In the genomic region with DNA sequence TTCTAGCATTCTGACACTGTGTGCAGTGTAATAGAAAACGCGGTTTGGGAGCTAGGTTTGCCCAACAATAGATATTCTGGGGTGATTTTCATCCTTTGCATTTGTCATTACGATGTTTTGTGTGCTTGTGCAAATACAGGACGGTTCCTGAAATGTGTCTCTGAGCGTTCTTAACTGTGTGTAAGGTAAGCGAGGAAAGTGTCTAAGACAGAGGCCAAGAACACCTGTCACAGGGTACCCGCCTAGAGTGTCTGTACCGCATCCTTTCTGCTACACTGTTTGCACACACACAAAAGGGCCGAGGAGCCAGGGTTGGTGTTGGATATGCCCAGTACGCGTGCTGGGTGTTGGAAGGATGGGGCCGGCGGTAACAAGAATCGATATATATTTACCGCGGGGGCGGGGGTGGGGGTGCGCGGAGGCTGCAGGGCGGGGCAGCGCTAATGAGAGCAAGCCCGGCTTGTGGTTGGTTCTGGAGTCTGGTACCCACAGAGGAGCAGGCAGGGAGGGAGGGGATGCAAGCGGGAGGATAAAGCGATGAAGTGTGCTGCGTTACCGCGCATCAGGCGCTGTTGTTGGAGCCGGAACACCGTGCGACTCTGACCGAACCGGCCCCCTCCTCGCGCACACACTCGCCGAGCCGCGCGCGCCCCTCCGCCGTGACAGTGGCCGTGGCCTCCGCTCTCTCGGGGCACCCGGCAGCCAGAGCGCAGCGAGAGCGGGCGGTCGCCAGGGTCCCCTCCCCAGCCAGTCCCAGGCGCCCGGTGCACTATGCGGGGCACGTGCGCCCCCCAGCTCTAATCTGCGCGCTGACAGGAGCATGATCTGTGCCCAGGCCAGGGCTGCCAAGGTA, we compare ENCODE assay signal across 10 cellular contexts. TPM values are rescaled to one million over a fixed set of nuclear protein-coding genes. Genes with fewer than 3 reads are reported as not detected.
DNase-seq lines count a peak whose midpoint lies in the region; ATAC-seq and TF ChIP-seq lines count a peak whose summit lies in the region.
"Had no signal": no experiment of that assay in that cellular context is flagged by ENCODE, and none has a peak within 500 bp of the region (broad histone marks: within the 10 kb centered on the region; RNA-seq: fewer than 3 reads in every experiment).

HECW1 (plus strand) TSS at position 560 of the 853 bp plus-strand sequence. CDS start 131,259 bp downstream, outside the sequence.

- no peak within 1 kb of the TSS for H3K27ac ChIP-seq in iPS-18a (ENCODE audit: low read length)
- no peak within 1 kb of the TSS for H3K27ac ChIP-seq in testis
- H3K27ac ChIP-seq: C4-2B had no signal

- no peaks in the 10 kb centered on the region for H3K9me3 Mint-ChIP-seq in T-helper 1 cell treated with Interleukin-12 subunit alpha and Interleukin-12 subunit beta and Interleukin-4 antibody, amounts not matched to agents 30 μg/mL and 1 μg/mL, for 36 hours
- no peaks in the 10 kb centered on the region for H3K9me3 Mint-ChIP-seq in activated naive CD8-positive, alpha-beta T cell treated with anti-CD3 and anti-CD28 coated beads, Interleukin-2, amount 10 ng/mL, durations not matched to agents 7 days and 5 days

- H3K27ac Mint-ChIP-seq in T-helper 1 cell treated with Interleukin-12 subunit alpha and Interleukin-12 subunit beta and Interleukin-4 antibody, amounts not matched to agents 30 μg/mL and 1 μg/mL, for 36 hours: no peak within 1 kb of the TSS
- no peak within 1 kb of the TSS for H3K27ac Mint-ChIP-seq in activated naive CD8-positive, alpha-beta T cell treated with anti-CD3 and anti-CD28 coated beads, Interleukin-2, amount 10 ng/mL, durations not matched to agents 7 days and 5 days

- peak within 1 kb of the TSS; percentile 77 for H3K4me3 ChIP-seq in iPS-18a (ENCODE audit: low read length)
- peak within 1 kb of the TSS; percentile 18 to 50 for H3K4me3 ChIP-seq in testis

- no peak for DNase-seq in T-helper 1 cell
- DNase-seq in activated naive CD8-positive, alpha-beta T cell treated with anti-CD3 and anti-CD28 coated beads, Interleukin-2, amount 10 ng/mL, durations not matched to agents 7 days and 5 days: no peak
- DNase-seq in testis: no peak
- no peak for DNase-seq in KBM-7
- no peak for DNase-seq in T1000 (lab: John Stamatoyannopoulos, UW)
- DNase-seq: stimulated activated CD4-positive, alpha-beta T cell treated with anti-CD3 and anti-CD28 coated beads, Interleukin-4, amount 100 ng/mL, for 24 hours had no signal

- H3K27me3 Mint-ChIP-seq in T-helper 1 cell treated with Interleukin-12 subunit alpha and Interleukin-12 subunit beta and Interleukin-4 antibody, amounts not matched to agents 30 μg/mL and 1 μg/mL, for 36 hours (ENCODE audit: low read depth): peaks cover 77% of the 10 kb centered on the region
- peaks cover 67% of the 10 kb centered on the region for H3K27me3 Mint-ChIP-seq in activated naive CD8-positive, alpha-beta T cell treated with anti-CD3 and anti-CD28 coated beads, Interleukin-2, amount 10 ng/mL, durations not matched to agents 7 days and 5 days

- peak; percentile 9 for ATAC-seq in activated naive CD8-positive, alpha-beta T cell treated with anti-CD3 and anti-CD28 coated beads, Interleukin-2, amount 10 ng/mL, durations not matched to agents 7 days and 5 days (ENCODE audit: low read depth)
- ATAC-seq in GM21825 (IDR thresholded peaks at IDR 0.05; ENCODE audit: unreplicated experiment): no peak

- peak within 1 kb of the TSS; percentile 50 for H3K9ac ChIP-seq in iPS-18a (ENCODE audit: low read length)

- H3K9me3 ChIP-seq in iPS-18a (ENCODE audit: control insufficient read depth, low read depth, low read length) (no peaks in the 10 kb centered on the region), testis (no peaks in the 10 kb centered on the region)

- in situ Hi-C loops in KBM-7 (cut with MboI; ENCODE audit: low pct_unique_long_range_greater_than_20kb, low sequenced_read_pairs): no loop called here

- H3K27me3 ChIP-seq in iPS-18a (ENCODE audit: control insufficient read depth, insufficient read depth, low read length) (peaks cover 40% of the 10 kb centered on the region), testis (peaks cover 3% of the 10 kb centered on the region)

- intact Hi-C loops in testis (cut with DNase I; ENCODE audit: low total_unique reads): no loop called here

- H3K36me3 ChIP-seq in iPS-18a (ENCODE audit: control insufficient read depth, low read depth, low read length): no peaks in the 10 kb centered on the region
- no peaks in the 10 kb centered on the region for H3K36me3 ChIP-seq in testis (ENCODE audit: low read depth, missing control alignments)

- TF ChIP-seq POLR2A in testis (IDR thresholded peaks at IDR 0.05): no peak

- H3K4me1 ChIP-seq in iPS-18a (ENCODE audit: control insufficient read depth, low read depth, low read length): peaks cover 21% of the 10 kb centered on the region
- peaks cover 16% of the 10 kb centered on the region for H3K4me1 ChIP-seq in testis

- H3K4me3 Mint-ChIP-seq in T-helper 1 cell treated with Interleukin-12 subunit alpha and Interleukin-12 subunit beta and Interleukin-4 antibody, amounts not matched to agents 30 μg/mL and 1 μg/mL, for 36 hours: peak within 1 kb of the TSS; percentile 50
- peak within 1 kb of the TSS; percentile 29 for H3K4me3 Mint-ChIP-seq in activated naive CD8-positive, alpha-beta T cell treated with anti-CD3 and anti-CD28 coated beads, Interleukin-2, amount 10 ng/mL, durations not matched to agents 7 days and 5 days

- 5 to 6% methylated on average over 42 to 56 of the region's 59 CpGs for WGBS in testis, 2 donors

- no peaks in the 10 kb centered on the region for H3K36me3 Mint-ChIP-seq in T-helper 1 cell treated with Interleukin-12 subunit alpha and Interleukin-12 subunit beta and Interleukin-4 antibody, amounts not matched to agents 30 μg/mL and 1 μg/mL, for 36 hours (ENCODE audit: low read depth)
- no peaks in the 10 kb centered on the region for H3K36me3 Mint-ChIP-seq in activated naive CD8-positive, alpha-beta T cell treated with anti-CD3 and anti-CD28 coated beads, Interleukin-2, amount 10 ng/mL, durations not matched to agents 7 days and 5 days

- H3K4me1 Mint-ChIP-seq in T-helper 1 cell treated with Interleukin-12 subunit alpha and Interleukin-12 subunit beta and Interleukin-4 antibody, amounts not matched to agents 30 μg/mL and 1 μg/mL, for 36 hours (ENCODE audit: low read depth): peaks cover 8% of the 10 kb centered on the region
- H3K4me1 Mint-ChIP-seq in activated naive CD8-positive, alpha-beta T cell treated with anti-CD3 and anti-CD28 coated beads, Interleukin-2, amount 10 ng/mL, durations not matched to agents 7 days and 5 days: peaks cover 7% of the 10 kb centered on the region

- no peak for TF ChIP-seq CTCF in testis (IDR thresholded peaks at IDR 0.05)

- POLR2A ChIA-PET in activated naive CD8-positive, alpha-beta T cell treated with anti-CD3 and anti-CD28 coated beads, Interleukin-2, amount 10 ng/mL, durations not matched to agents 7 days and 5 days (lab: Charles Lee): no interaction called here

RNA-seq across cellular contexts. Expression of gene HECW1, which starts in this region (rescaled TPM):
- not detected for total RNA-seq in activated naive CD8-positive, alpha-beta T cell treated with anti-CD3 and anti-CD28 coated beads, Interleukin-2, amount 10 ng/mL, durations not matched to agents 7 days and 5 days
- total RNA-seq in testis: 1 to 10 TPM; 3.2 to 5.0 TPM
- polyA plus RNA-seq in testis (ENCODE audit: insufficient read depth, low read depth, low replicate concordance): 14.5 TPM

Comparison
In these comparisons a context has a peak if more than half of its experiments do, and no peak if none do; other contexts are left out.
1. RNA of gene HECW1 (total RNA-seq): 3.2 to 5.0 TPM in testis; not detected in activated naive CD8-positive, alpha-beta T cell treated with anti-CD3 and anti-CD28 coated beads, Interleukin-2, amount 10 ng/mL, durations not matched to agents 7 days and 5 days; every median in the first group is over 4 times any median in the second.
2. Peak in ATAC-seq in activated naive CD8-positive, alpha-beta T cell treated with anti-CD3 and anti-CD28 coated beads, Interleukin-2, amount 10 ng/mL, durations not matched to agents 7 days and 5 days; RNA of the gene not detected or under 1 TPM.